8 cellular contexts compared by ENCODE assay signal in the genomic region with DNA sequence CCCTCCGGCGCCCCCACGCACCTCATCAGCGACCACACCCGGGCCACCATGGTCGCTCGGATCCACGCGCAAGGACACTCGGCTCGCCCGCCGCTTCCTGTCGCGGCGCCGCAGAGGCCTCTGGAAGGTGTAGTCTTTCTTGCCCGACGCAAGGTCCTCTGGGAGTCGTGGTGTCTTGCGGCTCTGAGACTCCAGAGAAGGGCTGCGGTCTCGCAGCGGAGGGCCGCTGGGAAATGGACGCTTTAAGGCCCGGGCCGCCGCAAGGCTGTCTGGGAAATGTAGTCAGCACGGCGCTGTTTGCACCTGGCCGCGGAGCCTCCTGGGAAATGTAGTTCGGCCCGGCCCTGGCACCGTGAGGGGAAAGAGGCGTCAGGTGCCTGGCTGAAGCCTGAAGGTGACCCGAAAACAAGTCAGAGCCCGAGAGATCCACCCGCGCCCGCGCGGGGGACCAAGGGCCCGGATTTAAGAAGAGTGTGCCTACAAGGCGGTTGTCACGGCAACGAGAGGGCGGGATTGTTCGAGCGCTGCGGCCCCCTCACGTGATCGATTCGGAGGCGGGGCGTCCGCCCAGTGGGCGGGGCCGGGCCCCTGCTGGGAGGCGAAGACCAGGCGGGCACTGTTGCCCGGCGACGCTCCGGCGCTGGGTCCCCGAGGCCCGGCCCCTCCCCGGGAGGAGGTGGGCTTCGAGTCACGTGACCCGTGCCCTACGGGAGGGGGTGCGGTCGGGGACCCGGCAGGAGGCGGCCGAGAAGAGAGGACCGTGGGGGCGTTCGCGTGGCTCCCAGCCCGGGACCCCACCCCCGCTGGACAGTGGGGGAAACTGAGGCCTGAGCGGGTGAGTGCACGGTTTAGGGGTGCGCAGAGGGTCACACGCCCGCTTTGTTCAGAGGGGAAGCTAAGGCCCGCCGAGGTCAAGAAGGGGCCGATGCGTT. TPM values are rescaled to one million over a fixed set of nuclear protein-coding genes. Genes with fewer than 3 reads are reported as not detected.
DNase-seq lines count a peak whose midpoint lies in the region; ATAC-seq, FAIRE-seq and TF ChIP-seq lines count a peak whose summit lies in the region.

A gene with protein sequence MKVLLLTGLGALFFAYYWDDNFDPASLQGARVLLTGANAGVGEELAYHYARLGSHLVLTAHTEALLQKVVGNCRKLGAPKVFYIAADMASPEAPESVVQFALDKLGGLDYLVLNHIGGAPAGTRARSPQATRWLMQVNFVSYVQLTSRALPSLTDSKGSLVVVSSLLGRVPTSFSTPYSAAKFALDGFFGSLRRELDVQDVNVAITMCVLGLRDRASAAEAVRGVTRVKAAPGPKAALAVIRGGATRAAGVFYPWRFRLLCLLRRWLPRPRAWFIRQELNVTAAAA (plus strand): TSS at position 591 of the 932 bp plus-strand sequence. CDS start 3,806 bp downstream, outside the sequence.
A gene with protein sequence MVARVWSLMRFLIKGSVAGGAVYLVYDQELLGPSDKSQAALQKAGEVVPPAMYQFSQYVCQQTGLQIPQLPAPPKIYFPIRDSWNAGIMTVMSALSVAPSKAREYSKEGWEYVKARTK (minus strand): TSS at position 80 of the 932 bp plus-strand sequence. CDS start 30 bp downstream, at position 50.

- H2AFZ ChIP-seq in smooth muscle cell (ENCODE audit: low read depth), result no peak within 1 kb of the TSS

- intact Hi-C loops in A673 (cut with micrococcal nuclease; ENCODE audit: unreplicated experiment), result no loop called here

- no peak for FAIRE-seq in bronchial epithelial cell (lab: Jason Lieb, UNC)

- no peaks in the 10 kb centered on the region for H3K36me3 ChIP-seq in A673 (ENCODE audit: insufficient read depth, low read length, poor library complexity, severe bottlenecking)
- peaks cover 11% of the 10 kb centered on the region for H3K36me3 ChIP-seq in WERI-Rb-1
- H3K36me3 ChIP-seq in bronchial epithelial cell (ENCODE audit: control insufficient read depth, insufficient read depth, low read length), result peaks cover 5% of the 10 kb centered on the region
- no peaks in the 10 kb centered on the region for H3K36me3 ChIP-seq in smooth muscle cell (ENCODE audit: low read depth)

- H3F3A ChIP-seq in smooth muscle cell (ENCODE audit: low read depth), result peaks cover 2% of the 10 kb centered on the region

- peak within 1 kb of the TSS; percentile 88 for H3K9ac ChIP-seq in smooth muscle cell (ENCODE audit: low read depth)

- CTCF ChIA-PET in A673 (lab: Charles Lee), result no interaction called here

- H3K27ac ChIP-seq in A673 (ENCODE audit: low read depth, low read length, poor library complexity, severe bottlenecking), result peak within 1 kb of the TSS; percentile 87
- peak within 1 kb of the TSS; percentile 89 for H3K27ac ChIP-seq in WERI-Rb-1
- H3K27ac ChIP-seq in smooth muscle cell (ENCODE audit: low read depth), result peak within 1 kb of the TSS; percentile 83

- H3K27me3 ChIP-seq in A673 (replicated peaks; ENCODE audit: insufficient read depth, low read depth, low read length, poor library complexity) (no peaks in the 10 kb centered on the region), WERI-Rb-1 (ENCODE audit: insufficient read depth, low read depth, severe bottlenecking) (no peaks in the 10 kb centered on the region), bronchial epithelial cell (ENCODE audit: control insufficient read depth, insufficient read depth, low read length) (no peaks in the 10 kb centered on the region), smooth muscle cell (ENCODE audit: low read depth) (no peaks in the 10 kb centered on the region)

- TF ChIP-seq CTCF in A673 (conservative IDR thresholded peaks at IDR 0.05; ENCODE audit: low read depth, low read length) (no peak), WERI-Rb-1 (IDR thresholded peaks at IDR 0.05; ENCODE audit: low read depth, low read length) (no peak), bronchial epithelial cell (IDR thresholded peaks at IDR 0.05; ENCODE audit: insufficient read depth, low read length, severe bottlenecking) (no peak), smooth muscle cell (IDR thresholded peaks at IDR 0.05; ENCODE audit: borderline replicate concordance, insufficient read depth, poor library complexity, severe bottlenecking) (no peak)

- ATAC-seq in GM18868 (IDR thresholded peaks at IDR 0.05; ENCODE audit: unreplicated experiment), result peak; percentile 87
- peak; percentile 84 for ATAC-seq in HG03108 (IDR thresholded peaks at IDR 0.05; ENCODE audit: unreplicated experiment)

- no peaks in the 10 kb centered on the region for H4K20me1 ChIP-seq in smooth muscle cell (ENCODE audit: low read depth)

- H3K9me3 ChIP-seq in A673 (ENCODE audit: low read depth, low read length, poor library complexity, severe bottlenecking), result no peaks in the 10 kb centered on the region
- H3K9me3 ChIP-seq in WERI-Rb-1 (ENCODE audit: severe bottlenecking), result no peaks in the 10 kb centered on the region
- no peaks in the 10 kb centered on the region for H3K9me3 ChIP-seq in smooth muscle cell (replicated peaks; ENCODE audit: low read depth)

- peak within 1 kb of the TSS; percentile 91 for H3K4me3 ChIP-seq in A673 (ENCODE audit: low read depth, low read length, poor library complexity, severe bottlenecking)
- H3K4me3 ChIP-seq in WERI-Rb-1 (ENCODE audit: low read depth, low read length), result peak within 1 kb of the TSS; percentile 92
- peak within 1 kb of the TSS; percentile 80 for H3K4me3 ChIP-seq in bronchial epithelial cell (ENCODE audit: low read depth, low read length)
- H3K4me3 ChIP-seq in smooth muscle cell, result peak within 1 kb of the TSS; percentile 80

- H3K4me2 ChIP-seq in smooth muscle cell, result peak within 1 kb of the TSS; percentile 97

- peaks cover 10% of the 10 kb centered on the region for H3K79me2 ChIP-seq in smooth muscle cell (ENCODE audit: low read depth)

- peak; percentile 100 for DNase-seq in A673 (ENCODE audit: low spot score)
- peak; percentile 98 for DNase-seq in NCI-H2196 (lab: John Stamatoyannopoulos, UW; ENCODE audit: unreplicated experiment)
- DNase-seq in WERI-Rb-1, result peak; percentile 98
- peak; percentile 97 for DNase-seq in bronchial epithelial cell (ENCODE audit: low read depth)
- peak; percentile 97 for DNase-seq in iPS-NIHi7 (ENCODE audit: extremely low spot score)
- DNase-seq in smooth muscle cell (lab: John Stamatoyannopoulos, UW; ENCODE audit: unreplicated experiment), result peak; percentile 100

- no TSS peak for BruUV-seq in A673 (replicated peaks; lab: Mats Ljungman, UMichigan)

- H3K4me1 ChIP-seq in A673 (ENCODE audit: insufficient read depth, low read length, poor library complexity, severe bottlenecking) (no peaks in the 10 kb centered on the region), smooth muscle cell (ENCODE audit: low read depth) (no peaks in the 10 kb centered on the region)

- POLR2A ChIA-PET in A673 (lab: Charles Lee; ENCODE audit: low non-redundant PET), result no interaction called here

- WGBS in smooth muscle cell (ENCODE audit: low lambda C conversion rate), result under 1% methylated on average over 62 of the region's 94 CpGs

RNA-seq across cellular contexts. Expression of the first gene that starts in this region (rescaled TPM):
- 5.7 and 8.2 TPM in 2 replicates for total RNA-seq in A673 (2021)
- 7.1 and 8.6 TPM in 2 replicates for total RNA-seq in bronchial epithelial cell
- total RNA-seq in smooth muscle cell, result 10.3 and 28.0 TPM in 2 replicates
- polyA plus RNA-seq in smooth muscle cell, result 28.4 and 28.5 TPM in 2 replicates

RNA-seq across cellular contexts. Expression of the second gene that starts in this region (rescaled TPM):
- 36.3 and 43.6 TPM in 2 replicates for total RNA-seq in A673 (2021)
- 30.0 and 54.0 TPM in 2 replicates for total RNA-seq in bronchial epithelial cell
- 29.8 and 45.2 TPM in 2 replicates for total RNA-seq in smooth muscle cell
- polyA plus RNA-seq in smooth muscle cell, result 143 and 151 TPM in 2 replicates

Comparison
In these comparisons a context has a peak if more than half of its experiments do, and no peak if none do; other contexts are left out.
1. Peak in every context shown above with its lines: DNase-seq, ATAC-seq, H3K4me3 ChIP-seq and H3K27ac ChIP-seq.